Comparison of ENCODE assay signal across 1 cellular context in the genomic region with DNA sequence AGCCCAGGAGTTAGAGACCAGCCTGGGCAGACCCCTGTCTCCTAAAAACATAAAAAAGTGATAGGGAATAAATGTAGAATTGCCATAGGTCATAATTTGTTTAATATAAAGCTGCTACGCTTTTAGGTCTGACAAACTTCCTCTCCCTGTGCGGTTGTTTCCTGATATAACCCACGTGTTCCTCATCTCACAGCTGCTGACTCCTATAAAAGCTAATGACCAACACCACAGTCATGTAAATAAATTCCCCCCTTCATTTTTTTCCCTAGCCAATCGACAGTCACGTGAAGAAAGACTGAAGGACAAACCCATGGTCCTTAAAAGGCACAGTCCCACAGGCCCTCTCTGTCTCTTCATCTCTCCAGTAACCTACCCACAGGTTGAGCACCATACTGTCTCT.
TF ChIP-seq lines count a peak whose summit lies in the region.

No MANE protein-coding gene starts in this region.

TF ChIP-seq in K562, 482 proteins besides CTCF, POLR2A, EP300 and RAD21:
- TF ChIP-seq SIN3A (IDR thresholded peaks at IDR 0.05; ENCODE audit: borderline replicate concordance in 2 of 2, control insufficient read depth in 1 of 2, low read depth in 2 of 2, low read length in 2 of 2) (no peak), ZNF354B (CRISPR knock-in tag; IDR thresholded peaks at IDR 0.05) (no peak), TAF15 (IDR thresholded peaks at IDR 0.05; ENCODE audit: low read depth, low read length) (no peak), DACH1 (IDR thresholded peaks at IDR 0.05; ENCODE audit: partially characterized antibody) (no peak), RBM25 (IDR thresholded peaks at IDR 0.05; ENCODE audit: low read depth, low read length, severe bottlenecking) (no peak), ILK (tag; IDR thresholded peaks at IDR 0.05; ENCODE audit: borderline replicate concordance, low read depth) (no peak), ZNF140 (CRISPR knock-in tag; IDR thresholded peaks at IDR 0.05) (no peak), GABPA (tag; conservative IDR thresholded peaks at IDR 0.05; ENCODE audit: low read depth) (no peak), FOS (IDR thresholded peaks at IDR 0.05; ENCODE audit: extremely low read depth, insufficient read length) (no peak), ZNF408 (CRISPR knock-in tag; IDR thresholded peaks at IDR 0.05; ENCODE audit: low read depth) (no peak), POLR3G (IDR thresholded peaks at IDR 0.05; ENCODE audit: extremely low read depth, insufficient read length, insufficient replicate concordance) (no peak), ZNF785 (CRISPR knock-in tag; IDR thresholded peaks at IDR 0.05) (no peak), ZKSCAN8 (CRISPR knock-in tag; IDR thresholded peaks at IDR 0.05) (no peak), ZNF589 (CRISPR knock-in tag; IDR thresholded peaks at IDR 0.05; ENCODE audit: low read depth) (no peak), ETV6 (IDR thresholded peaks at IDR 0.05; ENCODE audit: borderline replicate concordance in 1 of 2, low read depth in 2 of 2, low read length in 1 of 2) (no peak), ETV6 (CRISPR knock-in tag; IDR thresholded peaks at IDR 0.05; ENCODE audit: borderline replicate concordance) (no peak)
- TF ChIP-seq, protein P1, sequence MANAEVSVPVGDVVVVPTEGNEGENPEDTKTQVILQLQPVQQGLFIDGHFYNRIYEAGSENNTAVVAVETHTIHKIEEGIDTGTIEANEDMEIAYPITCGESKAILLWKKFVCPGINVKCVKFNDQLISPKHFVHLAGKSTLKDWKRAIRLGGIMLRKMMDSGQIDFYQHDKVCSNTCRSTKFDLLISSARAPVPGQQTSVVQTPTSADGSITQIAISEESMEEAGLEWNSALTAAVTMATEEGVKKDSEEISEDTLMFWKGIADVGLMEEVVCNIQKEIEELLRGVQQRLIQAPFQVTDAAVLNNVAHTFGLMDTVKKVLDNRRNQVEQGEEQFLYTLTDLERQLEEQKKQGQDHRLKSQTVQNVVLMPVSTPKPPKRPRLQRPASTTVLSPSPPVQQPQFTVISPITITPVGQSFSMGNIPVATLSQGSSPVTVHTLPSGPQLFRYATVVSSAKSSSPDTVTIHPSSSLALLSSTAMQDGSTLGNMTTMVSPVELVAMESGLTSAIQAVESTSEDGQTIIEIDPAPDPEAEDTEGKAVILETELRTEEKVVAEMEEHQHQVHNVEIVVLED (CRISPR knock-in tag; IDR thresholded peaks at IDR 0.05): no peak
- TF ChIP-seq, protein P2, sequence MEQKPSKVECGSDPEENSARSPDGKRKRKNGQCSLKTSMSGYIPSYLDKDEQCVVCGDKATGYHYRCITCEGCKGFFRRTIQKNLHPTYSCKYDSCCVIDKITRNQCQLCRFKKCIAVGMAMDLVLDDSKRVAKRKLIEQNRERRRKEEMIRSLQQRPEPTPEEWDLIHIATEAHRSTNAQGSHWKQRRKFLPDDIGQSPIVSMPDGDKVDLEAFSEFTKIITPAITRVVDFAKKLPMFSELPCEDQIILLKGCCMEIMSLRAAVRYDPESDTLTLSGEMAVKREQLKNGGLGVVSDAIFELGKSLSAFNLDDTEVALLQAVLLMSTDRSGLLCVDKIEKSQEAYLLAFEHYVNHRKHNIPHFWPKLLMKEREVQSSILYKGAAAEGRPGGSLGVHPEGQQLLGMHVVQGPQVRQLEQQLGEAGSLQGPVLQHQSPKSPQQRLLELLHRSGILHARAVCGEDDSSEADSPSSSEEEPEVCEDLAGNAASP (IDR thresholded peaks at IDR 0.05): no peak
- TF ChIP-seq, protein P3, sequence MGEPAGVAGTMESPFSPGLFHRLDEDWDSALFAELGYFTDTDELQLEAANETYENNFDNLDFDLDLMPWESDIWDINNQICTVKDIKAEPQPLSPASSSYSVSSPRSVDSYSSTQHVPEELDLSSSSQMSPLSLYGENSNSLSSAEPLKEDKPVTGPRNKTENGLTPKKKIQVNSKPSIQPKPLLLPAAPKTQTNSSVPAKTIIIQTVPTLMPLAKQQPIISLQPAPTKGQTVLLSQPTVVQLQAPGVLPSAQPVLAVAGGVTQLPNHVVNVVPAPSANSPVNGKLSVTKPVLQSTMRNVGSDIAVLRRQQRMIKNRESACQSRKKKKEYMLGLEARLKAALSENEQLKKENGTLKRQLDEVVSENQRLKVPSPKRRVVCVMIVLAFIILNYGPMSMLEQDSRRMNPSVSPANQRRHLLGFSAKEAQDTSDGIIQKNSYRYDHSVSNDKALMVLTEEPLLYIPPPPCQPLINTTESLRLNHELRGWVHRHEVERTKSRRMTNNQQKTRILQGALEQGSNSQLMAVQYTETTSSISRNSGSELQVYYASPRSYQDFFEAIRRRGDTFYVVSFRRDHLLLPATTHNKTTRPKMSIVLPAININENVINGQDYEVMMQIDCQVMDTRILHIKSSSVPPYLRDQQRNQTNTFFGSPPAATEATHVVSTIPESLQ (CRISPR knock-in tag; IDR thresholded peaks at IDR 0.05): no peak
- TF ChIP-seq, protein P4, sequence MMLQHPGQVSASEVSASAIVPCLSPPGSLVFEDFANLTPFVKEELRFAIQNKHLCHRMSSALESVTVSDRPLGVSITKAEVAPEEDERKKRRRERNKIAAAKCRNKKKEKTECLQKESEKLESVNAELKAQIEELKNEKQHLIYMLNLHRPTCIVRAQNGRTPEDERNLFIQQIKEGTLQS (IDR thresholded peaks at IDR 0.05): no peak
- TF ChIP-seq, protein P4 (CRISPR knock-in tag; conservative IDR thresholded peaks at IDR 0.05): no peak
- TF ChIP-seq, protein P5, sequence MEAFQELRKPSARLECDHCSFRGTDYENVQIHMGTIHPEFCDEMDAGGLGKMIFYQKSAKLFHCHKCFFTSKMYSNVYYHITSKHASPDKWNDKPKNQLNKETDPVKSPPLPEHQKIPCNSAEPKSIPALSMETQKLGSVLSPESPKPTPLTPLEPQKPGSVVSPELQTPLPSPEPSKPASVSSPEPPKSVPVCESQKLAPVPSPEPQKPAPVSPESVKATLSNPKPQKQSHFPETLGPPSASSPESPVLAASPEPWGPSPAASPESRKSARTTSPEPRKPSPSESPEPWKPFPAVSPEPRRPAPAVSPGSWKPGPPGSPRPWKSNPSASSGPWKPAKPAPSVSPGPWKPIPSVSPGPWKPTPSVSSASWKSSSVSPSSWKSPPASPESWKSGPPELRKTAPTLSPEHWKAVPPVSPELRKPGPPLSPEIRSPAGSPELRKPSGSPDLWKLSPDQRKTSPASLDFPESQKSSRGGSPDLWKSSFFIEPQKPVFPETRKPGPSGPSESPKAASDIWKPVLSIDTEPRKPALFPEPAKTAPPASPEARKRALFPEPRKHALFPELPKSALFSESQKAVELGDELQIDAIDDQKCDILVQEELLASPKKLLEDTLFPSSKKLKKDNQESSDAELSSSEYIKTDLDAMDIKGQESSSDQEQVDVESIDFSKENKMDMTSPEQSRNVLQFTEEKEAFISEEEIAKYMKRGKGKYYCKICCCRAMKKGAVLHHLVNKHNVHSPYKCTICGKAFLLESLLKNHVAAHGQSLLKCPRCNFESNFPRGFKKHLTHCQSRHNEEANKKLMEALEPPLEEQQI (IDR thresholded peaks at IDR 0.05): no peak
